Comparison of ENCODE assay signal across 1 cellular context in genomic region chr20:59939052-59939878, GRCh38.
TF ChIP-seq lines count a peak whose summit lies in the region.

No MANE protein-coding gene starts in this region.

TF ChIP-seq in H1, 55 proteins besides CTCF, POLR2A, EP300 and RAD21:
- no peak for TF ChIP-seq SIN3A (conservative IDR thresholded peaks at IDR 0.05 in 1 of 2, IDR thresholded peaks at IDR 0.05 in 1 of 2; ENCODE audit: low read depth in 1 of 2, low read length in 2 of 2)
- TF ChIP-seq EZH2 (IDR thresholded peaks at IDR 0.05; ENCODE audit: low read depth, low read length, severe bottlenecking): no peak
- no peak for TF ChIP-seq TAF1 (IDR thresholded peaks at IDR 0.05; ENCODE audit: low read depth, low read length)
- 0 out of 2 replicates have a peak, but pooled peaks have one; percentile 12 for TF ChIP-seq PHF8 (conservative IDR thresholded peaks at IDR 0.05; ENCODE audit: low read depth, low read length)
- no peak for TF ChIP-seq SP1 (IDR thresholded peaks at IDR 0.05; ENCODE audit: low read depth, low read length)
- peak in 1 of 2 experiments; percentile 75; a peak in 1 of 4 replicates for TF ChIP-seq HDAC2 (IDR thresholded peaks at IDR 0.05; ENCODE audit: borderline replicate concordance in 1 of 2, low read depth in 2 of 2, low read length in 2 of 2)
- TF ChIP-seq KDM4A (IDR thresholded peaks at IDR 0.05; ENCODE audit: low read depth, low read length, severe bottlenecking): no peak
- peak; percentile 31; the same call in 1 of the 2 replicates for TF ChIP-seq GTF2F1 (IDR thresholded peaks at IDR 0.05; ENCODE audit: borderline replicate concordance, low read depth, low read length)
- TF ChIP-seq RNF2 (IDR thresholded peaks at IDR 0.05; ENCODE audit: borderline replicate concordance, low read depth, low read length, missing control alignments, poor library complexity, severe bottlenecking): peak; percentile 76
- no peak for TF ChIP-seq BRCA1 (IDR thresholded peaks at IDR 0.05; ENCODE audit: low read depth, low read length)
- TF ChIP-seq E2F6 (IDR thresholded peaks at IDR 0.05): peak; percentile 99
- TF ChIP-seq BACH1 (IDR thresholded peaks at IDR 0.05; ENCODE audit: low read length): no peak
- no peak for TF ChIP-seq NRF1 (IDR thresholded peaks at IDR 0.05; ENCODE audit: low read depth, low read length)
- peak; percentile 98 for TF ChIP-seq MAX (IDR thresholded peaks at IDR 0.05)
- TF ChIP-seq SP4 (IDR thresholded peaks at IDR 0.05; ENCODE audit: low read length): no peak
